ENCODE assay signal across 1 cellular context in the genomic region with DNA sequence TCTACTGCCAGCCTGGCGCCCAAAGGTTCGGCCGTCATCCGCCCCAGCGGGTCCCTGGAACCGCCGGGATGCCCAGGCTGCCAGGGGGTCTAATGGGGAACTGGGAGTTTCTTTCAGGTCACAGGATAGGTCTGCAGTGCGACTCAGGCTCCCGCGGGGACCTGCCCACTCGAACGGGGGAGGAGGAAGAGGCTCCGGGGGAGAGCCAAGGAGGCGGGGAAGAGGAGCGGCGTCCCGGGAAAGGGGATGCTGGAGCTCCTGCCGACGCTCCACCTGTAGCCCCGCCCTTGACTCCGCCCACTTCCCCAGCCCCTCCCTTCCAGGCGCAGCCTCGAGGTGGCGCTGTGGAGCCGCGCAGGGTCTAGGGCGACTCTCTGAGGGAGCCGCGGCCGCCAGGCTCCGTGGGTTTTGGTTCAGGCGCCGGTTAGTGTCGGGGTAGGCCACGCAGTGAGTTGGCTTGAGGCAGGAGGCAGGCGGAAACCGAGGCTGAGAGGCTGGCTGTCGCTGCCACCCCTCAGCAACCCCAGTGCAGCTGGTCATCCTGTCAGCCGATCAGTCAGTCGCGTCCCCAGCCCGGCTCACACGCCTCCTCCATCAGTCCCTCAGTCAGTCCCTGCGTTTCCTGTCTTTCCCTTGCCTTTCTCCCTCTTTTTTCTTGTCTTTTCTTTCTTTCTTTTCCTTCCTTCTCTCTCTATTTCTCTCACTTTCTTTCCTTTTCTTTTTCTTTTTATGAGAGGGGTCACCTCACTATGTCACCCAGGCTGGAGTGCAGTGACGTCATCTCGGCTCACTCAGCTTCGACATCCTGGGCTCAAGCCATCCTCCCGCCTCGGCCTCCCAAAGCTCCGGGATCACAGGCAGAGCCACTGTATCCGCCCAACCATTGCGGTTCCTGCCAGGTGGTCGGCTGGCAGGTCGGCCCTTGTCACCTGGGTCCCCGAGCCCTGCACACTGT.
TF ChIP-seq lines count a peak whose summit lies in the region.

No MANE protein-coding gene starts in this region.

TF ChIP-seq in HEK293, 187 proteins besides CTCF, POLR2A, EP300 and RAD21 (continued from another document and continues in another):
- TF ChIP-seq, protein P1, sequence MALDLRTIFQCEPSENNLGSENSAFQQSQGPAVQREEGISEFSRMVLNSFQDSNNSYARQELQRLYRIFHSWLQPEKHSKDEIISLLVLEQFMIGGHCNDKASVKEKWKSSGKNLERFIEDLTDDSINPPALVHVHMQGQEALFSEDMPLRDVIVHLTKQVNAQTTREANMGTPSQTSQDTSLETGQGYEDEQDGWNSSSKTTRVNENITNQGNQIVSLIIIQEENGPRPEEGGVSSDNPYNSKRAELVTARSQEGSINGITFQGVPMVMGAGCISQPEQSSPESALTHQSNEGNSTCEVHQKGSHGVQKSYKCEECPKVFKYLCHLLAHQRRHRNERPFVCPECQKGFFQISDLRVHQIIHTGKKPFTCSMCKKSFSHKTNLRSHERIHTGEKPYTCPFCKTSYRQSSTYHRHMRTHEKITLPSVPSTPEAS (tag by site-specific recombination; IDR thresholded peaks at IDR 0.05) = no peak
- TF ChIP-seq HOXC10 (CRISPR knock-in tag; IDR thresholded peaks at IDR 0.05) (no peak), ZNF280D (tag by site-specific recombination; IDR thresholded peaks at IDR 0.05) (no peak), ZNF449 (tag by site-specific recombination; IDR thresholded peaks at IDR 0.05) (no peak), ZFHX2 (tag by site-specific recombination; conservative IDR thresholded peaks at IDR 0.05) (peak; percentile 80), ZBTB49 (tag by site-specific recombination; IDR thresholded peaks at IDR 0.05; ENCODE audit: low read depth) (no peak), PATZ1 (tag by site-specific recombination; IDR thresholded peaks at IDR 0.05) (peak; percentile 61), ZNF132 (tag by site-specific recombination; IDR thresholded peaks at IDR 0.05; ENCODE audit: borderline replicate concordance) (no peak), SP7 (tag by site-specific recombination; IDR thresholded peaks at IDR 0.05) (peak; percentile 54), ZSCAN30 (tag by site-specific recombination; IDR thresholded peaks at IDR 0.05) (peak; percentile 66; the same call in 1 of the 2 replicates), ZIC2 (tag by site-specific recombination; IDR thresholded peaks at IDR 0.05) (peak; percentile 63; the same call in 1 of the 2 replicates), ZNF785 (tag by site-specific recombination; IDR thresholded peaks at IDR 0.05) (0 out of 2 replicates have a peak, but pooled peaks have one; percentile 20), ZNF670 (tag by site-specific recombination; IDR thresholded peaks at IDR 0.05; ENCODE audit: low read depth) (no peak), ZNF416 (tag by site-specific recombination; IDR thresholded peaks at IDR 0.05) (no peak), REPIN1 (tag by site-specific recombination; IDR thresholded peaks at IDR 0.05; ENCODE audit: low read depth) (no peak), ZNF585B (tag by site-specific recombination; IDR thresholded peaks at IDR 0.05) (no peak), ZFP37 (tag by site-specific recombination; IDR thresholded peaks at IDR 0.05) (no peak), ZNF155 (tag by site-specific recombination; IDR thresholded peaks at IDR 0.05) (no peak), ZNF621 (tag by site-specific recombination; IDR thresholded peaks at IDR 0.05) (no peak), ZNF629 (tag by site-specific recombination; IDR thresholded peaks at IDR 0.05) (peak; percentile 48), ZNF843 (tag by site-specific recombination; IDR thresholded peaks at IDR 0.05) (no peak), ZNF561 (tag by site-specific recombination; IDR thresholded peaks at IDR 0.05; ENCODE audit: borderline replicate concordance) (no peak; the same call in 1 of the 2 replicates), PRDM1 (tag by site-specific recombination; IDR thresholded peaks at IDR 0.05) (peak; percentile 97), ZFP3 (tag by site-specific recombination; IDR thresholded peaks at IDR 0.05; ENCODE audit: low read depth) (no peak), ZXDB (tag by site-specific recombination; IDR thresholded peaks at IDR 0.05) (peak; percentile 47; the same call in 1 of the 2 replicates), ZBTB17 (tag by site-specific recombination; IDR thresholded peaks at IDR 0.05) (peak; percentile 84), ZNF138 (tag by site-specific recombination; IDR thresholded peaks at IDR 0.05; ENCODE audit: borderline replicate concordance) (no peak), ZNF658 (tag by site-specific recombination; IDR thresholded peaks at IDR 0.05) (no peak), ZNF157 (tag by site-specific recombination; IDR thresholded peaks at IDR 0.05) (no peak), MYNN (tag by site-specific recombination; IDR thresholded peaks at IDR 0.05; ENCODE audit: borderline replicate concordance) (no peak), ZNF335 (tag by site-specific recombination; conservative IDR thresholded peaks at IDR 0.05) (peak; percentile 65), ZNF2 (tag by site-specific recombination; IDR thresholded peaks at IDR 0.05) (peak; percentile 77), ZNF510 (tag by site-specific recombination; IDR thresholded peaks at IDR 0.05; ENCODE audit: insufficient replicate concordance) (no peak), GLI4 (tag by site-specific recombination; IDR thresholded peaks at IDR 0.05) (0 out of 2 replicates have a peak, but pooled peaks have one; percentile 14)
- TF ChIP-seq, protein P2, sequence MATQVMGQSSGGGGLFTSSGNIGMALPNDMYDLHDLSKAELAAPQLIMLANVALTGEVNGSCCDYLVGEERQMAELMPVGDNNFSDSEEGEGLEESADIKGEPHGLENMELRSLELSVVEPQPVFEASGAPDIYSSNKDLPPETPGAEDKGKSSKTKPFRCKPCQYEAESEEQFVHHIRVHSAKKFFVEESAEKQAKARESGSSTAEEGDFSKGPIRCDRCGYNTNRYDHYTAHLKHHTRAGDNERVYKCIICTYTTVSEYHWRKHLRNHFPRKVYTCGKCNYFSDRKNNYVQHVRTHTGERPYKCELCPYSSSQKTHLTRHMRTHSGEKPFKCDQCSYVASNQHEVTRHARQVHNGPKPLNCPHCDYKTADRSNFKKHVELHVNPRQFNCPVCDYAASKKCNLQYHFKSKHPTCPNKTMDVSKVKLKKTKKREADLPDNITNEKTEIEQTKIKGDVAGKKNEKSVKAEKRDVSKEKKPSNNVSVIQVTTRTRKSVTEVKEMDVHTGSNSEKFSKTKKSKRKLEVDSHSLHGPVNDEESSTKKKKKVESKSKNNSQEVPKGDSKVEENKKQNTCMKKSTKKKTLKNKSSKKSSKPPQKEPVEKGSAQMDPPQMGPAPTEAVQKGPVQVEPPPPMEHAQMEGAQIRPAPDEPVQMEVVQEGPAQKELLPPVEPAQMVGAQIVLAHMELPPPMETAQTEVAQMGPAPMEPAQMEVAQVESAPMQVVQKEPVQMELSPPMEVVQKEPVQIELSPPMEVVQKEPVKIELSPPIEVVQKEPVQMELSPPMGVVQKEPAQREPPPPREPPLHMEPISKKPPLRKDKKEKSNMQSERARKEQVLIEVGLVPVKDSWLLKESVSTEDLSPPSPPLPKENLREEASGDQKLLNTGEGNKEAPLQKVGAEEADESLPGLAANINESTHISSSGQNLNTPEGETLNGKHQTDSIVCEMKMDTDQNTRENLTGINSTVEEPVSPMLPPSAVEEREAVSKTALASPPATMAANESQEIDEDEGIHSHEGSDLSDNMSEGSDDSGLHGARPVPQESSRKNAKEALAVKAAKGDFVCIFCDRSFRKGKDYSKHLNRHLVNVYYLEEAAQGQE (tag by site-specific recombination; IDR thresholded peaks at IDR 0.05) = no peak
- TF ChIP-seq, protein P3, sequence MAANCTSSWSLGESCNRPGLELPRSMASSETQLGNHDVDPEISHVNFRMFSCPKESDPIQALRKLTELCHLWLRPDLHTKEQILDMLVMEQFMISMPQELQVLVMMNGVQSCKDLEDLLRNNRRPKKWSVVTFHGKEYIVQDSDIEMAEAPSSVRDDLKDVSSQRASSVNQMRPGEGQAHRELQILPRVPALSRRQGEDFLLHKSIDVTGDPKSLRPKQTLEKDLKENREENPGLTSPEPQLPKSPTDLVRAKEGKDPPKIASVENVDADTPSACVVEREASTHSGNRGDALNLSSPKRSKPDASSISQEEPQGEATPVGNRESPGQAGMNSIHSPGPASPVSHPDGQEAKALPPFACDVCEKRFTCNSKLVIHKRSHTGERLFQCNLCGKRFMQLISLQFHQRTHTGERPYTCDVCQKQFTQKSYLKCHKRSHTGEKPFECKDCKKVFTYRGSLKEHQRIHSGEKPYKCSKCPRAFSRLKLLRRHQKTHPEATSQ (tag by site-specific recombination; IDR thresholded peaks at IDR 0.05) = no peak
- TF ChIP-seq, protein P4, sequence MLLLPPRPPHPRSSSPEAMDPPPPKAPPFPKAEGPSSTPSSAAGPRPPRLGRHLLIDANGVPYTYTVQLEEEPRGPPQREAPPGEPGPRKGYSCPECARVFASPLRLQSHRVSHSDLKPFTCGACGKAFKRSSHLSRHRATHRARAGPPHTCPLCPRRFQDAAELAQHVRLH (tag by site-specific recombination; IDR thresholded peaks at IDR 0.05) = no peak
